In genomic region chr7:138434458-138435093, GRCh38 we compare ENCODE assay signal across 27 cellular contexts.
"Had no signal": no experiment of that assay in that cellular context is flagged by ENCODE, and none has a peak within 500 bp of the region (broad histone marks: within the 10 kb centered on the region; RNA-seq: fewer than 3 reads in every experiment).

No MANE protein-coding gene starts in this region.

- H3K4me3 ChIP-seq: ascending aorta, cardiac muscle cell, colonic mucosa, esophagus squamous epithelium, right atrium auricular region, tibial nerve had no signal

- H3K27ac Mint-ChIP-seq: activated CD4-positive, alpha-beta memory T cell treated with anti-CD3 and anti-CD28 coated beads for 36 hours; activated CD4-positive, alpha-beta T cell treated with anti-CD3 and anti-CD28 coated beads, Interleukin-2, amount 10 ng/mL, durations not matched to agents 24 days and 14 days; activated naive CD4-positive, alpha-beta T cell treated with anti-CD3 and anti-CD28 coated beads, Interleukin-2, amount 10 ng/mL, durations not matched to agents 7 days and 5 days; activated naive CD8-positive, alpha-beta T cell treated with anti-CD3 and anti-CD28 coated beads, Interleukin-2, amount 10 ng/mL, durations not matched to agents 7 days and 5 days; brain; immature natural killer cell; natural killer cell had no signal

- DNase-seq: activated CD4-positive, alpha-beta memory T cell treated with anti-CD3 and anti-CD28 coated beads for 36 hours; activated CD4-positive, alpha-beta T cell treated with anti-CD3 and anti-CD28 coated beads, Interleukin-2, amount 10 ng/mL, durations not matched to agents 24 days and 14 days; activated CD4-positive, CD25-positive, alpha-beta regulatory T cell treated with anti-CD3 and anti-CD28 coated beads, Interleukin-2, amount 50 U/mL, for 72 hours; activated CD8-positive, alpha-beta memory T cell treated with anti-CD3 and anti-CD28 coated beads, Interleukin-2, amount 50 U/mL, for 4 hours; activated gamma-delta T cell; activated naive CD4-positive, alpha-beta T cell treated with anti-CD3 and anti-CD28 coated beads, Interleukin-2, amount 10 ng/mL, durations not matched to agents 7 days and 5 days; activated naive CD8-positive, alpha-beta T cell treated with anti-CD3 and anti-CD28 coated beads, Interleukin-2, amount 10 ng/mL, durations not matched to agents 7 days and 5 days; activated T-cell treated with anti-CD3 and anti-CD28 coated beads, Interleukin-2, amount 50 U/mL, for 1 hour; cerebellar nuclear complex; colonic mucosa; effector CD8-positive, alpha-beta T cell; esophagus squamous epithelium; immature natural killer cell; kidney; midbrain; natural killer cell; stimulated activated naive CD4-positive, alpha-beta T cell treated with Interleukin-2 at 50 U/mL for 16 hours; T-helper 9 cell; WERI-Rb-1 had no signal

- H3K36me3 Mint-ChIP-seq: immature natural killer cell had no signal

- H3K9me3 ChIP-seq: colonic mucosa had no signal

- H3K36me3 ChIP-seq: ascending aorta, cardiac muscle cell, colonic mucosa, esophagus squamous epithelium, right atrium auricular region, tibial nerve, WERI-Rb-1 had no signal

- H3K4me1 ChIP-seq: ascending aorta, colonic mucosa, esophagus squamous epithelium, right atrium auricular region, tibial nerve had no signal

- H3K4me3 Mint-ChIP-seq: activated CD4-positive, alpha-beta memory T cell treated with anti-CD3 and anti-CD28 coated beads for 36 hours; activated CD4-positive, alpha-beta T cell treated with anti-CD3 and anti-CD28 coated beads, Interleukin-2, amount 10 ng/mL, durations not matched to agents 24 days and 14 days; activated naive CD4-positive, alpha-beta T cell treated with anti-CD3 and anti-CD28 coated beads, Interleukin-2, amount 10 ng/mL, durations not matched to agents 7 days and 5 days; activated naive CD8-positive, alpha-beta T cell treated with anti-CD3 and anti-CD28 coated beads, Interleukin-2, amount 10 ng/mL, durations not matched to agents 7 days and 5 days; brain; immature natural killer cell; natural killer cell had no signal

- FAIRE-seq: endometrium, kidney, TTC549 had no signal

- H3K27me3 ChIP-seq: ascending aorta, cardiac muscle cell, colonic mucosa, esophagus squamous epithelium, right atrium auricular region, tibial nerve had no signal

- H3K4me1 Mint-ChIP-seq: activated naive CD8-positive, alpha-beta T cell treated with anti-CD3 and anti-CD28 coated beads, Interleukin-2, amount 10 ng/mL, durations not matched to agents 7 days and 5 days; brain; immature natural killer cell; natural killer cell had no signal

- H3K27ac ChIP-seq: ascending aorta, cardiac muscle cell, colonic mucosa, epithelial cell of prostate, esophagus squamous epithelium, right atrium auricular region, tibial nerve, WERI-Rb-1 had no signal

- ATAC-seq: natural killer cell had no signal

- H3K27me3 Mint-ChIP-seq: activated CD4-positive, alpha-beta T cell treated with anti-CD3 and anti-CD28 coated beads, Interleukin-2, amount 10 ng/mL, durations not matched to agents 24 days and 14 days; brain had no signal
